In genomic region chr18:62797329-62797728, GRCh38 we compare ENCODE assay signal across 1 cellular context.
TF ChIP-seq lines count a peak whose summit lies in the region.

No MANE protein-coding gene starts in this region.

TF ChIP-seq in HepG2, 621 proteins besides CTCF, POLR2A, EP300 and RAD21 (continued from another document):
- TF ChIP-seq ZBED4 (CRISPR knock-in tag; IDR thresholded peaks at IDR 0.05; ENCODE audit: borderline replicate concordance), result no peak
